In the genomic region with DNA sequence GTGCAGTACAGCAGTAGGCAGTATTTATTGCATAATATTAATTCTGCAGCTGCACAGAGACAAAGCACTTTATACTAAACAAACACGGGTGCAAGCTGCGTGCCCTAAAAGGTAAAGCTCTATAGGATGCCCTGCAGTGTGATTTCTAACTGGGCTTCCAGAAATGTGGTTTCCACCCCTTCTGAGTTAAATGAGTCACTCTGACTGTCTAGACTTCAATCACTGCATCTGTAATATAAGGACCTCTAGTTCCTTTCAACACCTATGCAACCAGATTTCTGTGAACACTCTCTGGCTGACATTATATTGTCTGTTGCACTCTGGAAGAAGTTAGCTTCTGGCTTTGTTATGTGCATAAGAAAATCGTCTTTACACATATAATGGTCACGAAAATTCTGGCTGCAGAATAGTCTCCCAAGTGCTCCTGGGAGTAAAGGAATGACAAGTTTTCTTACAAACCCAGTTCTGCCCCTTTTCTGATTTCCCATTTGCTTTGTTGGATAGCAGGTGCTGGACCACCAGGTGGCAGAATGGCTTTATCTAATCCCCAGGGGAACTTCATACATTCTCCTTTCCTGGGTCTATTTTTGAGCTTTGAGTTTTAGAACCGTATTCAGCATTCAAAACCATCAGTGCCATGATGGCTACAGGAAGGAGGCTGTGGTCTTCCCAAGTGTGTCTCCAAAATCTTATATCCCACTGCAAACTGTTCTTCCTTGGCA, we compare ENCODE assay signal across 12 cellular contexts.
DNase-seq lines count a peak whose midpoint lies in the region; ATAC-seq, FAIRE-seq and TF ChIP-seq lines count a peak whose summit lies in the region.
"Had no signal": no experiment of that assay in that cellular context is flagged by ENCODE, and none has a peak within 500 bp of the region (broad histone marks: within the 10 kb centered on the region; RNA-seq: fewer than 3 reads in every experiment).

No MANE protein-coding gene starts in this region.

- no peak for FAIRE-seq in small intestine (lab: Jason Lieb, UNC)
- FAIRE-seq: islet of Langerhans had no signal

- no peak overlapping the region for H3K27ac ChIP-seq in DND-41 (ENCODE audit: low read length)
- H3K27ac ChIP-seq in small intestine (ENCODE audit: low read depth in 1 of 2, low read length in 1 of 2): no peak overlapping the region
- H3K27ac ChIP-seq: spleen, thoracic aorta had no signal

- H3K4me1 ChIP-seq in DND-41 (ENCODE audit: insufficient read depth, low read length): no peaks in the 10 kb centered on the region
- no peaks in the 10 kb centered on the region for H3K4me1 ChIP-seq in small intestine (ENCODE audit: control insufficient read depth in 2 of 2, insufficient read depth in 1 of 2, low read depth in 1 of 2, low read length in 1 of 2)
- H3K4me1 ChIP-seq: spleen had no signal

- no peak overlapping the region for H3K9ac ChIP-seq in DND-41 (ENCODE audit: low read depth, low read length)

- WGBS in small intestine, 3 donors: 19 to 43% (median 20%) methylated on average over 5 of the region's 5 CpGs

- H2AFZ ChIP-seq in DND-41 (ENCODE audit: low read depth, low read length): no peak overlapping the region

- no peaks in the 10 kb centered on the region for H4K20me1 ChIP-seq in DND-41 (ENCODE audit: insufficient read depth, low read length)

- intact Hi-C loops in posterior vena cava (cut with DNase I): no loop called here

- no peak for DNase-seq in DND-41
- DNase-seq in Kasumi-1 (lab: John Stamatoyannopoulos, UW): peak; percentile 1
- peak; percentile 5 for DNase-seq in SK-MEL-5 (ENCODE audit: low read depth, low spot score)
- DNase-seq in left lobe of liver (ENCODE audit: low spot score): no peak
- no peak for DNase-seq in posterior vena cava (ENCODE audit: low spot score)
- no peak for DNase-seq in small intestine
- DNase-seq: NCI-H1930, spleen had no signal

- in situ Hi-C loops in SK-MEL-5 (cut with HindIII; ENCODE audit: low pct_unique_long_range_greater_than_20kb, low sequenced_read_pairs): no loop called here

- no peaks in the 10 kb centered on the region for H3K79me2 ChIP-seq in DND-41 (ENCODE audit: insufficient read depth, low read length)

- ATAC-seq in DND-41 (ENCODE audit: insufficient read depth, low read depth) (no peak), left lobe of liver (peak; percentile 85), GM19463 (IDR thresholded peaks at IDR 0.05; ENCODE audit: unreplicated experiment) (no peak), HG02840 (IDR thresholded peaks at IDR 0.05; ENCODE audit: low FRiP score, unreplicated experiment) (no peak)

- H3K27me3 ChIP-seq in DND-41 (ENCODE audit: insufficient read depth, low read length, poor library complexity) (no peaks in the 10 kb centered on the region), small intestine (ENCODE audit: control insufficient read depth in 2 of 2, insufficient read depth in 2 of 2, low read length in 2 of 2) (no peaks in the 10 kb centered on the region)
- H3K27me3 ChIP-seq: spleen had no signal

- TF ChIP-seq CTCF in DND-41 (IDR thresholded peaks at IDR 0.05; ENCODE audit: borderline replicate concordance, extremely low read depth, low read length, poor library complexity, severe bottlenecking): peak; percentile 36

- H3K36me3 ChIP-seq in DND-41 (ENCODE audit: insufficient read depth, low read length) (no peaks in the 10 kb centered on the region), small intestine (ENCODE audit: control insufficient read depth in 2 of 2, insufficient read depth in 2 of 2, low read length in 2 of 2) (no peaks in the 10 kb centered on the region)
- H3K36me3 ChIP-seq: spleen, thoracic aorta had no signal

- H3K4me2 ChIP-seq in DND-41 (ENCODE audit: insufficient read depth, low read length): no peak overlapping the region

- H3K4me3 ChIP-seq in DND-41 (ENCODE audit: low read depth in 1 of 2, low read length in 2 of 2) (no peak overlapping the region), small intestine (ENCODE audit: low read depth in 1 of 2, low read length in 2 of 2) (no peak overlapping the region)
- H3K4me3 ChIP-seq: spleen, thoracic aorta had no signal

- H3K9me3 ChIP-seq in DND-41 (ENCODE audit: insufficient read depth, low read length, severe bottlenecking) (no peaks in the 10 kb centered on the region), small intestine (ENCODE audit: control insufficient read depth, low read depth) (peaks cover 1% of the 10 kb centered on the region)
- H3K9me3 ChIP-seq: spleen, thoracic aorta had no signal

Comparison
In these comparisons a context has a peak if more than half of its experiments do, and no peak if none do; other contexts are left out.
1. DNase-seq: peak in Kasumi-1 (2 of 2) and SK-MEL-5 (single experiment); none in DND-41 (single experiment), left lobe of liver (single experiment), posterior vena cava (single experiment) and small intestine (single experiment).